2 cellular contexts compared by ENCODE assay signal in the genomic region with DNA sequence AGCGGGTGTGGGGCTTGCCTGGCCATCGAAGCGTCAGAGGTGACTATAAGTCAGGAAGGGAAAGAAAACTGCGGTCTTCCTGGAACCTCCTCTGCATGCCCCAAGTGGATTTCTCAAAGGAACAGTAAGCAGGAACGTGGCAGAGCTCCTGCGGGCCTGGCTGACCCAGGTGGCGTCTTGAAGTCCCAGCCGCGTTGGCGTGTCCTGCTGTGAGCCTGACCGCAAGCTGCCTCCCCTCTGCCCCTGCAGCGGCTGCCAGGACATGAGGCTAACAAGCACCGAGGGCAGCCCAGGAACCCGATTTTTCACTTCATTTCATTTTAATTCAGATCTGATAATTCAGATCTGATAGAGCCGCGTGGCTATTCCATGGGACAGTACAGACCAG.
TF ChIP-seq lines count a peak whose summit lies in the region.

No MANE protein-coding gene starts in this region.

TF ChIP-seq in HEK293, 187 proteins besides CTCF, POLR2A, EP300 and RAD21:
- TF ChIP-seq, protein P1, sequence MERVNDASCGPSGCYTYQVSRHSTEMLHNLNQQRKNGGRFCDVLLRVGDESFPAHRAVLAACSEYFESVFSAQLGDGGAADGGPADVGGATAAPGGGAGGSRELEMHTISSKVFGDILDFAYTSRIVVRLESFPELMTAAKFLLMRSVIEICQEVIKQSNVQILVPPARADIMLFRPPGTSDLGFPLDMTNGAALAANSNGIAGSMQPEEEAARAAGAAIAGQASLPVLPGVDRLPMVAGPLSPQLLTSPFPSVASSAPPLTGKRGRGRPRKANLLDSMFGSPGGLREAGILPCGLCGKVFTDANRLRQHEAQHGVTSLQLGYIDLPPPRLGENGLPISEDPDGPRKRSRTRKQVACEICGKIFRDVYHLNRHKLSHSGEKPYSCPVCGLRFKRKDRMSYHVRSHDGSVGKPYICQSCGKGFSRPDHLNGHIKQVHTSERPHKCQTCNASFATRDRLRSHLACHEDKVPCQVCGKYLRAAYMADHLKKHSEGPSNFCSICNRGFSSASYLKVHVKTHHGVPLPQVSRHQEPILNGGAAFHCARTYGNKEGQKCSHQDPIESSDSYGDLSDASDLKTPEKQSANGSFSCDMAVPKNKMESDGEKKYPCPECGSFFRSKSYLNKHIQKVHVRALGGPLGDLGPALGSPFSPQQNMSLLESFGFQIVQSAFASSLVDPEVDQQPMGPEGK (tag by site-specific recombination; IDR thresholded peaks at IDR 0.05), result no peak
- no peak for TF ChIP-seq YY2 (tag by site-specific recombination; IDR thresholded peaks at IDR 0.05)
- TF ChIP-seq EGR2 (tag by site-specific recombination; IDR thresholded peaks at IDR 0.05; ENCODE audit: low read depth), result 0 out of 2 replicates have a peak, but pooled peaks have one; percentile 1
- TF ChIP-seq ZBTB10 (tag by site-specific recombination; IDR thresholded peaks at IDR 0.05), result no peak

TF ChIP-seq in H1, 55 proteins besides CTCF, POLR2A, EP300 and RAD21:
- TF ChIP-seq USF2 (IDR thresholded peaks at IDR 0.05; ENCODE audit: low read length) (no peak), EGR1 (IDR thresholded peaks at IDR 0.05; ENCODE audit: borderline replicate concordance, low read depth, low read length) (no peak)
TF ChIP-seq in H1: peak in this region for 0.
